ENCODE assay signal across 8 cellular contexts in the genomic region with DNA sequence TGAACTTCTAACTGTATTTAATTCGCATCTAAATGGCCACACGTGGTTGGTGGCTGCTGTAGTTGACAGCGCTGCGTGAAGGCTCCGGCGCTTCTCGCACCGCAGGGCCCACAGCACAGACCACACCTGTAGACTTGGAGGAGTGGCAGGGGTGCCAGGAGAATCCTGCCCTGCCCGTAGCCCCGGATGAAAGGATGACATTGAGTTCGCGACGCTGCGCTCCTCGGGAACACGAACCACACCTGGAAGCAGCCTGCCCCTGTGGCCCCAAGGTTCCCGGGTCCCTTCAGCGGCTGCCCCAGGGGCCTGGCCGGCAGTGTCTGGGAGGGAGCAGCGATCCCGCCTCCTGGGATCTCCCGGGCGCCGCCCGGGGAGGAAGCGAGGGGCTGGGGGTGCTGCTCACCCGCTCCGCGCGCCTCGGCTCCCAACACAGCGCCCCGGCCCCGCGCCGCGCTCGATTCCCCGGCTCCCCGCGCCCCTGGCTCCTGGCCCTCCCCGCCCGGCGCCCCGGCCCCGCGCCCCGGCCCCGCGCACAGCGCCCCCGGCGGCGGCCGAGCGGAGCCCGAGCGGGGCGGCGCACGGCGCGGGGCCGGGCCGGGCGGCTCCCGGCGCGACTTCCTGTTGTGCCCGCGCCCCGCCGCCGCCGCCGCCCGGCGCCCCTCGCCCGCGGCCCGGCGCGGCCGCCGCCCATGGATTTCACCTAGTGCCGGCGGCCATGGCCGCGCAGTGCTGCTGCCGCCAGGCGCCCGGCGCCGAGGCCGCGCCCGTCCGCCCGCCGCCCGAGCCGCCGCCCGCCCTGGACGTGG. TPM values are rescaled to one million over a fixed set of nuclear protein-coding genes. Genes with fewer than 3 reads are reported as not detected.
DNase-seq lines count a peak whose midpoint lies in the region; ATAC-seq and TF ChIP-seq lines count a peak whose summit lies in the region.

A gene with protein sequence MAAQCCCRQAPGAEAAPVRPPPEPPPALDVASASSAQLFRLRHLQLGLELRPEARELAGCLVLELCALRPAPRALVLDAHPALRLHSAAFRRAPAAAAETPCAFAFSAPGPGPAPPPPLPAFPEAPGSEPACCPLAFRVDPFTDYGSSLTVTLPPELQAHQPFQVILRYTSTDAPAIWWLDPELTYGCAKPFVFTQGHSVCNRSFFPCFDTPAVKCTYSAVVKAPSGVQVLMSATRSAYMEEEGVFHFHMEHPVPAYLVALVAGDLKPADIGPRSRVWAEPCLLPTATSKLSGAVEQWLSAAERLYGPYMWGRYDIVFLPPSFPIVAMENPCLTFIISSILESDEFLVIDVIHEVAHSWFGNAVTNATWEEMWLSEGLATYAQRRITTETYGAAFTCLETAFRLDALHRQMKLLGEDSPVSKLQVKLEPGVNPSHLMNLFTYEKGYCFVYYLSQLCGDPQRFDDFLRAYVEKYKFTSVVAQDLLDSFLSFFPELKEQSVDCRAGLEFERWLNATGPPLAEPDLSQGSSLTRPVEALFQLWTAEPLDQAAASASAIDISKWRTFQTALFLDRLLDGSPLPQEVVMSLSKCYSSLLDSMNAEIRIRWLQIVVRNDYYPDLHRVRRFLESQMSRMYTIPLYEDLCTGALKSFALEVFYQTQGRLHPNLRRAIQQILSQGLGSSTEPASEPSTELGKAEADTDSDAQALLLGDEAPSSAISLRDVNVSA (plus strand): TSS at position 613 of the 806 bp plus-strand sequence. CDS start 103 bp downstream, at position 716.

- CTCF ChIA-PET in GM10248 (lab: Yijun Ruan, JAX) = interaction anchor here (1.1 to 7.7 kb wide), 5 partner anchors 10 to 54 kb away, joined by 3 to 167 read pairs (median 17); a partner anchor contains a TSS
- CTCF ChIA-PET in activated CD8-positive, alpha-beta memory T cell treated with anti-CD3 and anti-CD28 coated beads, Interleukin-2, amount 10 ng/mL, durations not matched to agents 7 days and 5 days (lab: Charles Lee) = interaction anchor here (2.0 to 8.2 kb wide), 5 partner anchors 12 to 54 kb away, joined by 9 to 99 read pairs (median 37); a partner anchor contains a TSS

- peak within 1 kb of the TSS; percentile 91 for H3K4me3 Mint-ChIP-seq in activated CD8-positive, alpha-beta memory T cell treated with anti-CD3 and anti-CD28 coated beads, Interleukin-2, amount 10 ng/mL, durations not matched to agents 7 days and 5 days

- peak; percentile 29 for ATAC-seq in activated CD8-positive, alpha-beta memory T cell treated with anti-CD3 and anti-CD28 coated beads, Interleukin-2, amount 10 ng/mL, durations not matched to agents 7 days and 5 days

- POLR2A ChIA-PET in GM10248 (lab: Yijun Ruan, JAX) = interaction anchor here (1.2 to 1.5 kb wide), 2 partner anchors 16 to 18 kb away, joined by 4 to 6 read pairs; a partner anchor contains a TSS

- peak within 1 kb of the TSS; percentile 87 for H3K27ac Mint-ChIP-seq in activated CD8-positive, alpha-beta memory T cell treated with anti-CD3 and anti-CD28 coated beads, Interleukin-2, amount 10 ng/mL, durations not matched to agents 7 days and 5 days

- H3K4me3 ChIP-seq in HFF-Myc (replicated peaks; ENCODE audit: low read depth, low read length) (peak within 1 kb of the TSS; percentile 61), mononuclear cell (ENCODE audit: low read length) (peak within 1 kb of the TSS; percentile 57)

- H3K27ac ChIP-seq in epithelial cell of prostate (peak within 1 kb of the TSS; percentile 91), temporal lobe (ENCODE audit: low read depth, low read length) (peak within 1 kb of the TSS; percentile 83)

- H3K27me3 ChIP-seq in mononuclear cell (ENCODE audit: insufficient read depth, low read length) = no peaks in the 10 kb centered on the region

- H3K9me3 Mint-ChIP-seq in activated CD8-positive, alpha-beta memory T cell treated with anti-CD3 and anti-CD28 coated beads, Interleukin-2, amount 10 ng/mL, durations not matched to agents 7 days and 5 days (ENCODE audit: low read depth) = no peaks in the 10 kb centered on the region

- no peak for TF ChIP-seq CTCF in GM10248 (IDR thresholded peaks at IDR 0.05; ENCODE audit: control extremely low read depth, extremely low read depth, low read depth, missing control alignments)
- no peak for TF ChIP-seq CTCF in HFF-Myc (IDR thresholded peaks at IDR 0.05; ENCODE audit: low read depth, low read length, missing control alignments)

- H3K4me1 Mint-ChIP-seq in activated CD8-positive, alpha-beta memory T cell treated with anti-CD3 and anti-CD28 coated beads, Interleukin-2, amount 10 ng/mL, durations not matched to agents 7 days and 5 days = peaks cover 63% of the 10 kb centered on the region

- DNase-seq in GM10248 (ENCODE audit: extremely low spot score) (peak; percentile 63), HFF-Myc (ENCODE audit: extremely low read depth, low read depth) (no peak), NCI-H2227 treated with DMSO at 0.1 percent for 48 hours (lab: John Stamatoyannopoulos, UW) (peak; percentile 20), epithelial cell of prostate (ENCODE audit: low read depth, low spot score) (no peak), HPDE6-E6E7 (ENCODE audit: extremely low spot score) (no peak)
- peak; percentile 74 for DNase-seq in activated CD8-positive, alpha-beta memory T cell treated with anti-CD3 and anti-CD28 coated beads, Interleukin-2, amount 10 ng/mL, durations not matched to agents 7 days and 5 days

- H3K9me3 ChIP-seq in mononuclear cell (ENCODE audit: low read depth, low read length) = no peaks in the 10 kb centered on the region

- peaks cover 25% of the 10 kb centered on the region for H3K36me3 Mint-ChIP-seq in activated CD8-positive, alpha-beta memory T cell treated with anti-CD3 and anti-CD28 coated beads, Interleukin-2, amount 10 ng/mL, durations not matched to agents 7 days and 5 days

- peaks cover 78% of the 10 kb centered on the region for H3K4me1 ChIP-seq in mononuclear cell (ENCODE audit: insufficient read depth, low read length)

- no peaks in the 10 kb centered on the region for H3K27me3 Mint-ChIP-seq in activated CD8-positive, alpha-beta memory T cell treated with anti-CD3 and anti-CD28 coated beads, Interleukin-2, amount 10 ng/mL, durations not matched to agents 7 days and 5 days

RNA-seq across cellular contexts. Expression of the gene that starts here (rescaled TPM):
- total RNA-seq in activated CD8-positive, alpha-beta memory T cell treated with anti-CD3 and anti-CD28 coated beads, Interleukin-2, amount 10 ng/mL, durations not matched to agents 7 days and 5 days = 100 to 1,000 TPM; 101 to 152 TPM
- 41.1 TPM for total RNA-seq in mononuclear cell
- total RNA-seq in temporal lobe = 7.1 TPM

Comparison
In these comparisons a context has a peak if more than half of its experiments do, and no peak if none do; other contexts are left out.
1. DNase-seq: peak in GM10248 (single experiment), NCI-H2227 treated with DMSO at 0.1 percent for 48 hours (single experiment) and activated CD8-positive, alpha-beta memory T cell treated with anti-CD3 and anti-CD28 coated beads, Interleukin-2, amount 10 ng/mL, durations not matched to agents 7 days and 5 days (single experiment); none in HFF-Myc (single experiment), epithelial cell of prostate (single experiment) and HPDE6-E6E7 (single experiment).